1 cellular context compared by ENCODE assay signal in genomic region chr6:36235862-36236261, GRCh38.
TF ChIP-seq lines count a peak whose summit lies in the region.

No MANE protein-coding gene starts in this region.

TF ChIP-seq in H1, 55 proteins besides CTCF, POLR2A, EP300 and RAD21:
- TF ChIP-seq NANOG (IDR thresholded peaks at IDR 0.05; ENCODE audit: insufficient read depth, low read depth, low read length, poor library complexity, severe bottlenecking) (no peak), BRCA1 (IDR thresholded peaks at IDR 0.05; ENCODE audit: low read depth, low read length) (no peak), YY1 (IDR thresholded peaks at IDR 0.05; ENCODE audit: low read depth, low read length) (no peak), CHD2 (IDR thresholded peaks at IDR 0.05; ENCODE audit: low read length) (no peak), TCF12 (IDR thresholded peaks at IDR 0.05; ENCODE audit: low read depth, low read length) (no peak), SIRT6 (IDR thresholded peaks at IDR 0.05; ENCODE audit: low read length) (no peak), CBX5 (IDR thresholded peaks at IDR 0.05; ENCODE audit: low read depth, low read length) (no peak), BACH1 (IDR thresholded peaks at IDR 0.05; ENCODE audit: low read length) (no peak), SP1 (IDR thresholded peaks at IDR 0.05; ENCODE audit: low read depth, low read length) (no peak), PHF8 (conservative IDR thresholded peaks at IDR 0.05; ENCODE audit: low read depth, low read length) (no peak), CTBP2 (IDR thresholded peaks at IDR 0.05; ENCODE audit: borderline replicate concordance, insufficient read depth, insufficient read length, low read length) (no peak), RBBP5 (IDR thresholded peaks at IDR 0.05; ENCODE audit: borderline replicate concordance, low read depth, low read length) (no peak)
- TF ChIP-seq, protein P1, sequence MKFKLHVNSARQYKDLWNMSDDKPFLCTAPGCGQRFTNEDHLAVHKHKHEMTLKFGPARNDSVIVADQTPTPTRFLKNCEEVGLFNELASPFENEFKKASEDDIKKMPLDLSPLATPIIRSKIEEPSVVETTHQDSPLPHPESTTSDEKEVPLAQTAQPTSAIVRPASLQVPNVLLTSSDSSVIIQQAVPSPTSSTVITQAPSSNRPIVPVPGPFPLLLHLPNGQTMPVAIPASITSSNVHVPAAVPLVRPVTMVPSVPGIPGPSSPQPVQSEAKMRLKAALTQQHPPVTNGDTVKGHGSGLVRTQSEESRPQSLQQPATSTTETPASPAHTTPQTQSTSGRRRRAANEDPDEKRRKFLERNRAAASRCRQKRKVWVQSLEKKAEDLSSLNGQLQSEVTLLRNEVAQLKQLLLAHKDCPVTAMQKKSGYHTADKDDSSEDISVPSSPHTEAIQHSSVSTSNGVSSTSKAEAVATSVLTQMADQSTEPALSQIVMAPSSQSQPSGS (IDR thresholded peaks at IDR 0.05; ENCODE audit: low read length), result no peak
